Comparison of ENCODE assay signal across 26 cellular contexts in genomic region chr1:208405014-208405413, GRCh38.
"Had no signal": no experiment of that assay in that cellular context is flagged by ENCODE, and none has a peak within 500 bp of the region (broad histone marks: within the 10 kb centered on the region; RNA-seq: fewer than 3 reads in every experiment).

No MANE protein-coding gene starts in this region.

- ATAC-seq: naive thymus-derived CD4-positive, alpha-beta T cell; natural killer cell; psoas muscle; right cardiac atrium; sciatic nerve; stimulated activated effector memory CD8-positive, alpha-beta T cell treated with anti-CD3 and anti-CD28 coated beads, Interleukin-12 subunit alpha, Interleukin-12 subunit beta, amount 100 ng/mL, for 72 hours; stimulated activated naive B cell treated with anti-CD40 and anti-IgM and Interleukin-4, amounts not matched to agents 10 μg/mL and 1 μg/mL and 100 μg/mL, for 72 hours had no signal

- H3K79me2 ChIP-seq: parathyroid adenoma had no signal

- H2AFZ ChIP-seq: parathyroid adenoma had no signal

- FAIRE-seq: urothelium cell line had no signal

- H3K4me2 ChIP-seq: neural progenitor cell had no signal

- DNase-seq: naive thymus-derived CD4-positive, alpha-beta T cell; natural killer cell; occipital lobe; ovary; posterior cingulate gyrus; psoas muscle; right cardiac atrium; stimulated activated CD4-positive, alpha-beta T cell treated with anti-CD3 and anti-CD28 coated beads, Interleukin-15, amount 100 ng/mL, for 24 hours; stimulated activated CD4-positive, alpha-beta T cell treated with anti-CD3 and anti-CD28 coated beads, Interleukin-2, amount 100 ng/mL, for 24 hours; stimulated activated CD4-positive, alpha-beta T cell treated with anti-CD3 and anti-CD28 coated beads, Interleukin-2, amount 100 ng/mL, for 48 hours; stimulated activated CD4-positive, alpha-beta T cell treated with anti-CD3 and anti-CD28 coated beads, Interleukin-4, amount 100 ng/mL, for 24 hours; stimulated activated naive B cell treated with anti-CD40 and anti-IgM and Interleukin-4, amounts not matched to agents 10 μg/mL and 1 μg/mL and 100 μg/mL, for 72 hours; stimulated activated naive CD4-positive, alpha-beta T cell treated with Interleukin-2 at 50 U/mL for 16 hours; stomach; thyroid gland; trophoblast cell; upper lobe of left lung had no signal

- H3K4me3 ChIP-seq: neural progenitor cell, ovary, psoas muscle, skin epidermis, stomach, thoracic aorta, thyroid gland, tibial nerve, upper lobe of left lung, vagina had no signal

- H3K9me3 ChIP-seq: ovary, psoas muscle, stomach, thoracic aorta, thyroid gland, tibial nerve, upper lobe of left lung, vagina had no signal

- H3K27ac ChIP-seq: neural progenitor cell, ovary, parathyroid adenoma, psoas muscle, skin epidermis, stomach, thoracic aorta, thyroid gland, tibial nerve, upper lobe of left lung, vagina had no signal

- H3K36me3 ChIP-seq: neural progenitor cell, ovary, stomach, thoracic aorta, thyroid gland, tibial nerve, upper lobe of left lung, vagina had no signal

- H3K4me1 ChIP-seq: neural progenitor cell, parathyroid adenoma, psoas muscle, stomach, thyroid gland, tibial nerve, upper lobe of left lung, vagina had no signal

- H3K27me3 ChIP-seq: neural progenitor cell, ovary, stomach, thyroid gland, tibial nerve, upper lobe of left lung, vagina had no signal

- H3K9ac ChIP-seq: neural progenitor cell, parathyroid adenoma had no signal
